In genomic region chr15:66824374-66824773, GRCh38 we compare ENCODE assay signal across 18 cellular contexts.
"Had no signal": no experiment of that assay in that cellular context is flagged by ENCODE, and none has a peak within 500 bp of the region (broad histone marks: within the 10 kb centered on the region; RNA-seq: fewer than 3 reads in every experiment).

No MANE protein-coding gene starts in this region.

- FAIRE-seq: endothelial cell of umbilical vein had no signal

- ATAC-seq: foreskin keratinocyte; left lung; naive thymus-derived CD4-positive, alpha-beta T cell; right cardiac atrium; stimulated activated effector memory CD8-positive, alpha-beta T cell treated with anti-CD3 and anti-CD28 coated beads, Interleukin-12 subunit alpha, Interleukin-12 subunit beta, amount 100 ng/mL, for 72 hours; stimulated activated naive CD8-positive, alpha-beta T cell treated with anti-CD3 and anti-CD28 coated beads, Interleukin-15, Interleukin-2, amounts not matched to agents 100 U/mL and 50 U/mL, for 24 hours had no signal

- DNase-seq: central memory CD4-positive, alpha-beta T cell; effector CD4-positive, alpha-beta T cell; erythroblast; foreskin keratinocyte; kidney glomerular epithelial cell; left lung; mesendoderm; naive thymus-derived CD4-positive, alpha-beta T cell; nephron progenitor cell; right cardiac atrium; stimulated activated CD4-positive, alpha-beta T cell treated with anti-CD3 and anti-CD28 coated beads, Interleukin-4, amount 100 ng/mL, for 1 hour; stimulated activated CD8-positive, alpha-beta memory T cell treated with anti-CD3 and anti-CD28 coated beads, Interleukin-4, amount 100 ng/mL, for 48 hours; stimulated activated naive CD8-positive, alpha-beta T cell treated with anti-CD3 and anti-CD28 coated beads, Interleukin-15, Interleukin-2, amounts not matched to agents 100 U/mL and 50 U/mL, for 24 hours had no signal

- H3K27ac ChIP-seq: coronary artery, foreskin keratinocyte, left lung, neutrophil, tibial artery had no signal

- H3K36me3 ChIP-seq: left lung, neutrophil, tibial artery had no signal

- H3K4me3 ChIP-seq: coronary artery, left lung, tibial artery had no signal

- H3K9me3 ChIP-seq: left lung, neutrophil, tibial artery had no signal

- H3K27me3 ChIP-seq: left lung, neutrophil, tibial artery had no signal

- H3K4me1 ChIP-seq: foreskin keratinocyte, left lung, tibial artery had no signal
